6 cellular contexts compared by ENCODE assay signal in genomic region chr5:72688926-72689325, GRCh38.
"Had no signal": no experiment of that assay in that cellular context is flagged by ENCODE, and none has a peak within 500 bp of the region (broad histone marks: within the 10 kb centered on the region; RNA-seq: fewer than 3 reads in every experiment).

No MANE protein-coding gene starts in this region.

- H3K27ac ChIP-seq: HL-60 had no signal

- H3K4me3 ChIP-seq: K562 had no signal

- ATAC-seq: HepG2, K562 had no signal

- DNase-seq: IMR-90, KBM-7, KG1 had no signal
